ENCODE assay signal across 7 cellular contexts in genomic region chr10:120735773-120736371, GRCh38.
A peak's percentile ranks its signal among the peaks of the same experiment; 100 is the strongest.
DNase-seq lines count a peak whose midpoint lies in the region; ATAC-seq and TF ChIP-seq lines count a peak whose summit lies in the region.

No MANE protein-coding gene starts in this region.

- no peaks in the 10 kb centered on the region for H3K9me3 ChIP-seq in tibial nerve
- no peaks in the 10 kb centered on the region for H3K9me3 ChIP-seq in T-helper 17 cell (ENCODE audit: control insufficient read depth, low read length, poor library complexity, severe bottlenecking)

- no peaks in the 10 kb centered on the region for H3K36me3 Mint-ChIP-seq in T-helper 17 cell (ENCODE audit: low read depth)

- no peaks in the 10 kb centered on the region for H3K36me3 ChIP-seq in tibial nerve

- H3K4me1 Mint-ChIP-seq in T-helper 17 cell: peaks cover 4% of the 10 kb centered on the region

- ATAC-seq in HG03378 (IDR thresholded peaks at IDR 0.05; ENCODE audit: unreplicated experiment) (peak; percentile 74), foreskin keratinocyte (peak; percentile 25), T-helper 17 cell (no peak)

- H3K27ac ChIP-seq in foreskin keratinocyte (no peak overlapping the region), tibial nerve (no peak overlapping the region)

- TF ChIP-seq POLR2A in tibial nerve (IDR thresholded peaks at IDR 0.05): no peak

- no peak overlapping the region for H3K4me3 ChIP-seq in GM12865 (ENCODE audit: low read depth, low read length)
- no peak overlapping the region for H3K4me3 ChIP-seq in tibial nerve

- H3K27ac Mint-ChIP-seq in T-helper 17 cell: no peak overlapping the region

- no peak overlapping the region for H3K4me3 Mint-ChIP-seq in T-helper 17 cell

- peaks cover 16% of the 10 kb centered on the region for H3K4me1 ChIP-seq in foreskin keratinocyte
- no peaks in the 10 kb centered on the region for H3K4me1 ChIP-seq in tibial nerve

- 59% methylated on average over 5 of the region's 5 CpGs for WGBS in tibial nerve, 2 donors

- peak; percentile 58 for TF ChIP-seq CTCF in GM12865 (IDR thresholded peaks at IDR 0.05; ENCODE audit: insufficient read depth, low read depth, low read length, missing control alignments)
- TF ChIP-seq CTCF in foreskin keratinocyte (conservative IDR thresholded peaks at IDR 0.05): peak; percentile 80
- TF ChIP-seq CTCF in tibial nerve (IDR thresholded peaks at IDR 0.05): peak; percentile 37 to 52 (median 47)

- in situ Hi-C loops in SK-MEL-5 (cut with HindIII; ENCODE audit: low pct_unique_long_range_greater_than_20kb, low sequenced_read_pairs): no loop called here

- H3K27me3 Mint-ChIP-seq in T-helper 17 cell: peaks cover 25% of the 10 kb centered on the region

- peaks cover 21% of the 10 kb centered on the region for H3K27me3 ChIP-seq in foreskin keratinocyte
- H3K27me3 ChIP-seq in tibial nerve: no peaks in the 10 kb centered on the region

- TF ChIP-seq EP300 in tibial nerve (IDR thresholded peaks at IDR 0.05): no peak

- DNase-seq in GM12865 (ENCODE audit: low read depth) (peak; percentile 28), SK-MEL-5 (ENCODE audit: low read depth, low spot score) (peak; percentile 33), foreskin keratinocyte (peak in 1 of 2 donors; percentile 17), tibial nerve (ENCODE audit: low spot score in 2 of 2) (no peak), NCI-H187 treated with DMSO at 0.1 percent for 48 hours (lab: John Stamatoyannopoulos, UW) (no peak), T-helper 17 cell (no peak)

Comparison
In these comparisons a context has a peak if more than half of its experiments do, and no peak if none do; other contexts are left out.
1. DNase-seq: peak in GM12865 (single experiment) and SK-MEL-5 (single experiment); none in tibial nerve (0 of 2), NCI-H187 treated with DMSO at 0.1 percent for 48 hours (single experiment) and T-helper 17 cell (0 of 3).
2. Peak in every context shown above with its lines, with median percentiles within 50 percentile points of each other: CTCF ChIP-seq.